Comparison of ENCODE assay signal across 8 cellular contexts in the genomic region with DNA sequence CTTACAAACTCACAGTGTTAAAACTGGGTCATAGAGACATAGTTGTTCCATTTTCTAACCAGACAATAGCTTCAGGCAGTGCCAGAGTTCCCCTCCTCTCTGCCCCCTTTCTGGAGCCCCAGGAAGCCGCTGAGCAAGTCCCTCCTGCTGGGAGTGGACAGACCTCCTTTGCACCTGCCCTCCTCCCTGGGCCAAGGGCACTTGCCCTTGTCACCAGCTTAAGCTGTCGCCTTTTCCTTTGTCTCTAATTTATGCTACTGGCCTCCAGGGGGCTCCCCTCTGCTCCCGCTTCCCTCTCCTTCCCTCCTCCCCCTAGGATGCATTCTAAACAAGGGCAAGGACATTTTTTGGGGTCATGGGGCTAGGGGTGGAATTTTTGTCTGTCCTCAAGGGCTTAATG.
DNase-seq lines count a peak whose midpoint lies in the region; ATAC-seq and TF ChIP-seq lines count a peak whose summit lies in the region.

No MANE protein-coding gene starts in this region.

- peaks cover 4 to 6% of the 10 kb centered on the region in 2 donors for H3K9me3 Mint-ChIP-seq in stimulated activated naive B cell treated with anti-CD40 and anti-IgM and Interleukin-4, amounts not matched to agents 10 μg/mL and 1 μg/mL and 100 μg/mL, for 72 hours

- intact Hi-C loops in A673 (cut with micrococcal nuclease; ENCODE audit: unreplicated experiment) = loop anchor here (1.0 kb wide), 1 partner anchor 162 kb away; no protein-coding TSS in a partner anchor

- H3K27me3 ChIP-seq in A673 (replicated peaks; ENCODE audit: insufficient read depth, low read depth, low read length, poor library complexity) = peaks cover 5% of the 10 kb centered on the region

- BruUV-seq in A673 (replicated peaks; lab: Mats Ljungman, UMichigan) = no TSS peak

- peaks cover 13 to 24% of the 10 kb centered on the region in 2 donors for H3K27me3 Mint-ChIP-seq in stimulated activated naive B cell treated with anti-CD40 and anti-IgM and Interleukin-4, amounts not matched to agents 10 μg/mL and 1 μg/mL and 100 μg/mL, for 72 hours

- H3K36me3 Mint-ChIP-seq in stimulated activated naive B cell treated with anti-CD40 and anti-IgM and Interleukin-4, amounts not matched to agents 10 μg/mL and 1 μg/mL and 100 μg/mL, for 72 hours = no peaks in the 10 kb centered on the region

- CTCF ChIA-PET in A673 (lab: Charles Lee) = interaction anchor here (0.6 to 1.2 kb wide), 2 partner anchors 163 to 174 kb away, joined by 3 to 5 read pairs; no protein-coding TSS in a partner anchor

- no peak overlapping the region for H3K27ac ChIP-seq in A673 (ENCODE audit: low read depth, low read length, poor library complexity, severe bottlenecking)

- H3K4me3 Mint-ChIP-seq in stimulated activated naive B cell treated with anti-CD40 and anti-IgM and Interleukin-4, amounts not matched to agents 10 μg/mL and 1 μg/mL and 100 μg/mL, for 72 hours = no peak overlapping the region

- no peaks in the 10 kb centered on the region for H3K9me3 ChIP-seq in A673 (ENCODE audit: low read depth, low read length, poor library complexity, severe bottlenecking)

- TF ChIP-seq POLR2A in erythroblast (IDR thresholded peaks at IDR 0.05; ENCODE audit: low read length) = no peak

- POLR2A ChIA-PET in A673 (lab: Charles Lee; ENCODE audit: low non-redundant PET) = interaction anchor here (0.7 kb wide), 1 partner anchor 22 kb away, joined by 4 read pairs; no protein-coding TSS in a partner anchor

- H3K4me3 ChIP-seq in A673 (ENCODE audit: low read depth, low read length, poor library complexity, severe bottlenecking) = no peak overlapping the region

- no peaks in the 10 kb centered on the region for H3K36me3 ChIP-seq in A673 (ENCODE audit: insufficient read depth, low read length, poor library complexity, severe bottlenecking)

- no peak overlapping the region for H3K27ac Mint-ChIP-seq in stimulated activated naive B cell treated with anti-CD40 and anti-IgM and Interleukin-4, amounts not matched to agents 10 μg/mL and 1 μg/mL and 100 μg/mL, for 72 hours

- DNase-seq in A673 (ENCODE audit: low spot score) = peak; percentile 30
- DNase-seq in ELF-1 (ENCODE audit: low read depth, low spot score) = peak; percentile 76
- DNase-seq in NCI-H345 treated with DMSO at 0.1 percent for 48 hours (lab: John Stamatoyannopoulos, UW; ENCODE audit: unreplicated experiment) = peak; percentile 30
- peak; percentile 30 to 50 for DNase-seq in erythroblast (lab: John Stamatoyannopoulos, UW)
- DNase-seq in anterior cingulate cortex (lab: John Stamatoyannopoulos, UW) = no peak
- no peak for DNase-seq in stimulated activated naive B cell treated with anti-CD40 and anti-IgM and Interleukin-4, amounts not matched to agents 10 μg/mL and 1 μg/mL and 100 μg/mL, for 72 hours
- DNase-seq in NCI-H774 (lab: John Stamatoyannopoulos, UW) = no peak

- no peaks in the 10 kb centered on the region for H3K4me1 Mint-ChIP-seq in stimulated activated naive B cell treated with anti-CD40 and anti-IgM and Interleukin-4, amounts not matched to agents 10 μg/mL and 1 μg/mL and 100 μg/mL, for 72 hours

- H3K4me1 ChIP-seq in A673 (ENCODE audit: insufficient read depth, low read length, poor library complexity, severe bottlenecking) = no peaks in the 10 kb centered on the region

- ATAC-seq in stimulated activated naive B cell treated with anti-CD40 and anti-IgM and Interleukin-4, amounts not matched to agents 10 μg/mL and 1 μg/mL and 100 μg/mL, for 72 hours (replicated peaks) = no peak
- ATAC-seq in GM21529 (IDR thresholded peaks at IDR 0.05; ENCODE audit: unreplicated experiment) = no peak

- peak; percentile 59 for TF ChIP-seq CTCF in A673 (conservative IDR thresholded peaks at IDR 0.05; ENCODE audit: low read depth, low read length)

Comparison
In these comparisons a context has a peak if more than half of its experiments do, and no peak if none do; other contexts are left out.
1. DNase-seq: peak in A673 (single experiment), ELF-1 (single experiment), NCI-H345 treated with DMSO at 0.1 percent for 48 hours (single experiment) and erythroblast (2 of 2); none in anterior cingulate cortex (0 of 58), stimulated activated naive B cell treated with anti-CD40 and anti-IgM and Interleukin-4, amounts not matched to agents 10 μg/mL and 1 μg/mL and 100 μg/mL, for 72 hours (single experiment) and NCI-H774 (single experiment).